In genomic region chr2:112841399-112842044, GRCh38 we compare ENCODE assay signal across 16 cellular contexts. TPM values are rescaled to one million over a fixed set of nuclear protein-coding genes. Genes with fewer than 3 reads are reported as not detected.
DNase-seq lines count a peak whose midpoint lies in the region; ATAC-seq and TF ChIP-seq lines count a peak whose summit lies in the region.
"Had no signal": no experiment of that assay in that cellular context is flagged by ENCODE, and none has a peak within 500 bp of the region (broad histone marks: within the 10 kb centered on the region; RNA-seq: fewer than 3 reads in every experiment).

No MANE protein-coding gene starts in this region.

- H3K27ac ChIP-seq in right atrium auricular region: no peak overlapping the region
- peak overlapping the region; percentile 53 for H3K27ac ChIP-seq in upper lobe of right lung
- no peak overlapping the region for H3K27ac ChIP-seq in A673 (ENCODE audit: low read depth, low read length, poor library complexity, severe bottlenecking)
- H3K27ac ChIP-seq in neural progenitor cell: no peak overlapping the region
- H3K27ac ChIP-seq in stomach: peak overlapping the region in 2 of 5 donors; percentile 37 to 66
- H3K27ac ChIP-seq: KMS-11 had no signal

- no peaks in the 10 kb centered on the region for H3K4me1 ChIP-seq in right atrium auricular region
- no peaks in the 10 kb centered on the region for H3K4me1 ChIP-seq in upper lobe of right lung
- H3K4me1 ChIP-seq in A673 (ENCODE audit: insufficient read depth, low read length, poor library complexity, severe bottlenecking): peaks cover under 1% of the 10 kb centered on the region
- H3K4me1 ChIP-seq in neural progenitor cell: no peaks in the 10 kb centered on the region
- peaks cover 0 to 14% (median 0%) of the 10 kb centered on the region in 4 donors for H3K4me1 ChIP-seq in stomach
- H3K4me1 ChIP-seq: Caco-2 had no signal

- 77 to 86% (median 82%) methylated on average over 4 of the region's 4 CpGs for WGBS in stomach, 5 donors

- H3K4me3 ChIP-seq in right atrium auricular region: no peak overlapping the region
- H3K4me3 ChIP-seq in upper lobe of right lung: no peak overlapping the region
- H3K4me3 ChIP-seq in A673 (ENCODE audit: low read depth, low read length, poor library complexity, severe bottlenecking): no peak overlapping the region
- H3K4me3 ChIP-seq in neural progenitor cell: no peak overlapping the region
- H3K4me3 ChIP-seq in stomach: no peak overlapping the region

- H3K9me3 ChIP-seq in right atrium auricular region (peaks cover 0 to 6% of the 10 kb centered on the region in 2 donors), upper lobe of right lung (no peaks in the 10 kb centered on the region), A673 (ENCODE audit: low read depth, low read length, poor library complexity, severe bottlenecking) (no peaks in the 10 kb centered on the region), neural progenitor cell (ENCODE audit: low read depth) (no peaks in the 10 kb centered on the region), stomach (no peaks in the 10 kb centered on the region)
- H3K9me3 ChIP-seq: Caco-2 had no signal

- TF ChIP-seq EP300 in stomach (IDR thresholded peaks at IDR 0.05): no peak

- intact Hi-C loops in Right ventricle myocardium inferior (cut with DNase I): no loop called here
- intact Hi-C loops in upper lobe of right lung (cut with DNase I): no loop called here
- intact Hi-C loops in A673 (cut with micrococcal nuclease; ENCODE audit: unreplicated experiment): no loop called here
- intact Hi-C loops in stomach (cut with DNase I; ENCODE audit: low total_unique reads): no loop called here

- no peaks in the 10 kb centered on the region for H3F3A ChIP-seq in neural progenitor cell (ENCODE audit: low read depth)

- TF ChIP-seq CTCF in right atrium auricular region (IDR thresholded peaks at IDR 0.05): no peak
- no peak for TF ChIP-seq CTCF in upper lobe of right lung (IDR thresholded peaks at IDR 0.05)
- no peak for TF ChIP-seq CTCF in A673 (conservative IDR thresholded peaks at IDR 0.05; ENCODE audit: low read depth, low read length)
- TF ChIP-seq CTCF in neural progenitor cell (IDR thresholded peaks at IDR 0.05): no peak
- no peak for TF ChIP-seq CTCF in stomach (IDR thresholded peaks at IDR 0.05)

- DNase-seq in Right ventricle myocardium inferior (ENCODE audit: missing footprints) (no peak), right atrium auricular region (ENCODE audit: low spot score) (no peak), NOMO-1 treated with dmso at 0.1 percent for 144 hours (lab: John Stamatoyannopoulos, UW; ENCODE audit: unreplicated experiment) (peak; percentile 67), iris pigment epithelial cell (ENCODE audit: low read depth) (peak; percentile 15), upper lobe of right lung (no peak), A673 (ENCODE audit: low spot score) (no peak), neural progenitor cell (ENCODE audit: low spot score) (no peak), stomach (no peak)
- DNase-seq: activated T-cell treated with anti-CD3 and anti-CD28 coated beads, Interleukin-2, amount 50 U/mL, for 48 hours; Caco-2; GOT3; NCI-H2029; T-helper 9 cell had no signal

- H3K36me3 Mint-ChIP-seq in neural progenitor cell: no peaks in the 10 kb centered on the region

- H3K4me1 Mint-ChIP-seq in neural progenitor cell: no peaks in the 10 kb centered on the region

- CTCF ChIA-PET in A673 (lab: Charles Lee): no interaction called here

- H3K27me3 Mint-ChIP-seq in neural progenitor cell (ENCODE audit: insufficient read depth, low read depth): peaks cover 2% of the 10 kb centered on the region

- H3K79me2 ChIP-seq in neural progenitor cell (ENCODE audit: low read depth): no peaks in the 10 kb centered on the region

- no peak overlapping the region for H3K9ac ChIP-seq in neural progenitor cell
- H3K9ac ChIP-seq: KMS-11 had no signal

- H3K9me3 Mint-ChIP-seq in neural progenitor cell: peaks cover 4% of the 10 kb centered on the region

- H3K4me2 ChIP-seq in neural progenitor cell: no peak overlapping the region
- H3K4me2 ChIP-seq: KMS-11 had no signal

- H2AFZ ChIP-seq in neural progenitor cell (replicated peaks): no peak overlapping the region

- no peak overlapping the region for H3K4me3 Mint-ChIP-seq in neural progenitor cell

- no peaks in the 10 kb centered on the region for H4K20me1 ChIP-seq in neural progenitor cell (ENCODE audit: low read depth)

- ATAC-seq in Right ventricle myocardium inferior: peak; percentile 25
- ATAC-seq in upper lobe of right lung: peak; percentile 50

- H3K27me3 ChIP-seq in right atrium auricular region (no peaks in the 10 kb centered on the region), upper lobe of right lung (no peaks in the 10 kb centered on the region), A673 (replicated peaks; ENCODE audit: insufficient read depth, low read depth, low read length, poor library complexity) (no peaks in the 10 kb centered on the region), neural progenitor cell (no peaks in the 10 kb centered on the region), stomach (peaks cover 0 to 5% (median 0%) of the 10 kb centered on the region in 3 donors)

- POLR2A ChIA-PET in A673 (lab: Charles Lee; ENCODE audit: low non-redundant PET): no interaction called here

- H3K36me3 ChIP-seq in right atrium auricular region (no peaks in the 10 kb centered on the region), upper lobe of right lung (no peaks in the 10 kb centered on the region), A673 (ENCODE audit: insufficient read depth, low read length, poor library complexity, severe bottlenecking) (no peaks in the 10 kb centered on the region), neural progenitor cell (no peaks in the 10 kb centered on the region), stomach (no peaks in the 10 kb centered on the region)

- no peak for TF ChIP-seq POLR2A in stomach (IDR thresholded peaks at IDR 0.05)

- H3K27ac Mint-ChIP-seq in neural progenitor cell: no peak overlapping the region

- no TSS peak for BruUV-seq in A673 (replicated peaks; lab: Mats Ljungman, UMichigan)

RNA-seq across cellular contexts. Expression of gene IL1B, which starts 4.9 kb away (rescaled TPM):
- total RNA-seq in Right ventricle myocardium inferior (not detected), right atrium auricular region (1 to 10 TPM; 1.0 to 2.6 TPM), upper lobe of right lung (11.5 TPM), A673 (2021) (1.3 and 2.1 TPM in 2 replicates), neural progenitor cell (ENCODE audit: low replicate concordance) (not detected in 2 replicates), stomach (10 to 100 TPM in 2 of 5 donors, 1 to 10 TPM in 3; 1.2 to 25.4 (median 7.6) TPM)
- polyA plus RNA-seq in stomach: 10 to 100 TPM in 2 of 3 donors, 1 to 10 TPM in 1; 4.6 to 64.9 (median 38.2) TPM
- total RNA-seq: A172, chondrocyte had no signal

RNA-seq across cellular contexts. Expression of gene IL1A, which starts 57.2 kb away (rescaled TPM):
- not detected for total RNA-seq in Right ventricle myocardium inferior
- total RNA-seq in right atrium auricular region: not detected
- total RNA-seq in upper lobe of right lung: 1.9 TPM
- 5.4 and 6.3 TPM in 2 replicates for total RNA-seq in A673 (2021)
- total RNA-seq in neural progenitor cell (ENCODE audit: low replicate concordance): 1.3 and 3.2 TPM in 2 replicates
- not detected for total RNA-seq in stomach
- 1 to 10 TPM in 1 of 3 donors, under 1 TPM in 1, not detected in 1; 0.44 to 2.5 TPM for polyA plus RNA-seq in stomach
- total RNA-seq: A172, Caco-2, chondrocyte had no signal

Comparison
In these comparisons a context has a peak if more than half of its experiments do, and no peak if none do; other contexts are left out.
1. DNase-seq: peak in NOMO-1 treated with dmso at 0.1 percent for 144 hours (single experiment) and iris pigment epithelial cell (single experiment); none in Right ventricle myocardium inferior (single experiment), right atrium auricular region (single experiment), upper lobe of right lung (single experiment), A673 (single experiment), neural progenitor cell (single experiment) and stomach (single experiment).